In the genomic region with DNA sequence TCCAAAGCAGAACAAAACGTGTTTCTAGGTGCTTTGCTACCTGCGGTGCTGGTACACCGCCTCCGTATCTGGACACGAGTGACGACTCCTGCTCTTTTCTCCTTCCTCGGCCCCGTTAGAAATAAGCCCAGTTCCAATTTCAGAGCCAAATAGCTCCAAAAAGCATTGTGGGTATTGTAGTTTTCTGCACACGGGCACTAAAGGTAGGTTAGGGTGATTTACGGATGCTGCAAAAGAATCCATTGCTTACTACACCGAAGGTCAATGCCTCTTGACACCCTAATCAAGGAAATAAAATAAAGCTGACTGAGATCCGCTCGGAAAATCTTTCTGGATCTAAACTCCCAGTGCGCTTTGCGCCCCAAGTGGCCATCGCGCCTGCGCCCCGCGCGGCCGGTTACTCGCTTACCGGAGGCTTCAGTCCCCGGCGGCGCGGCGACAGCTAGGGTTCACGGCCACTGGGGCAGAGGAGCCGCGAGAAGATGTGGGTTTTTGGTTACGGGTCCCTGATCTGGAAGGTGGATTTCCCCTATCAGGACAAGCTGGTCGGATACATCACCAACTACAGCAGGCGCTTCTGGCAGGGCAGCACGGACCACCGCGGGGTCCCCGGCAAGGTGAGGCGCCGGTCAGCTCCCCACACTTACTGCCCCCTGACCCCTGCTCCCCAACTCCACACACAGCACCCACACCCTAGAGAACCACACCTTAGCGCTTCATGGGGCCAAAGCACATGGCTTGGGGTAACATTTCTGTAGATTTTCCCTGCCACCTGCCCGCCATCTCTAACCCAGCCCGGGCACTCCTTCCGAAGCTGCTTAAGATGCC, we compare ENCODE assay signal across 7 cellular contexts. TPM values are rescaled to one million over a fixed set of nuclear protein-coding genes. Genes with fewer than 3 reads are reported as not detected.
DNase-seq lines count a peak whose midpoint lies in the region; ATAC-seq, FAIRE-seq and TF ChIP-seq lines count a peak whose summit lies in the region.

Gene CHAC2 (plus strand): TSS at position 400 of the 828 bp plus-strand sequence. CDS start 83 bp downstream, at position 483.

- peak; percentile 94 for FAIRE-seq in GM18507 (lab: Jason Lieb, UNC)
- peak; percentile 60 for FAIRE-seq in astrocyte (lab: Jason Lieb, UNC)

- H3K9me3 Mint-ChIP-seq in T-helper 2 cell treated with Interferon-gamma antibody and Interleukin-4, amounts not matched to agents 5 μg/mL and 100 μg/mL, for 36 hours, result no peaks in the 10 kb centered on the region
- no peaks in the 10 kb centered on the region for H3K9me3 Mint-ChIP-seq in astrocyte (ENCODE audit: unreplicated experiment)

- H4K20me1 ChIP-seq in astrocyte (ENCODE audit: insufficient read depth, low read length), result no peaks in the 10 kb centered on the region

- H3K9me3 ChIP-seq in astrocyte (ENCODE audit: insufficient read depth, low read depth, low read length), result no peaks in the 10 kb centered on the region

- H2AFZ ChIP-seq in astrocyte (ENCODE audit: low read depth, low read length), result peak within 1 kb of the TSS; percentile 95

- H3K36me3 Mint-ChIP-seq in T-helper 2 cell treated with Interferon-gamma antibody and Interleukin-4, amounts not matched to agents 5 μg/mL and 100 μg/mL, for 36 hours (ENCODE audit: low read depth), result peaks cover 29% of the 10 kb centered on the region
- no peaks in the 10 kb centered on the region for H3K36me3 Mint-ChIP-seq in astrocyte (ENCODE audit: low read depth, unreplicated experiment)

- H3K27me3 ChIP-seq in astrocyte (ENCODE audit: insufficient read depth, low read length), result no peaks in the 10 kb centered on the region

- peaks cover 45% of the 10 kb centered on the region for H3K79me2 ChIP-seq in astrocyte (ENCODE audit: insufficient read depth, low read length)

- peak within 1 kb of the TSS; percentile 95 for H3K27ac Mint-ChIP-seq in T-helper 2 cell treated with Interferon-gamma antibody and Interleukin-4, amounts not matched to agents 5 μg/mL and 100 μg/mL, for 36 hours
- H3K27ac Mint-ChIP-seq in astrocyte (ENCODE audit: unreplicated experiment), result peak within 1 kb of the TSS; percentile 53

- peaks cover 5% of the 10 kb centered on the region for H3K4me1 ChIP-seq in astrocyte (ENCODE audit: insufficient read depth, low read length)

- H3K4me1 Mint-ChIP-seq in T-helper 2 cell treated with Interferon-gamma antibody and Interleukin-4, amounts not matched to agents 5 μg/mL and 100 μg/mL, for 36 hours (ENCODE audit: low read depth), result peaks cover 30% of the 10 kb centered on the region
- H3K4me1 Mint-ChIP-seq in astrocyte (ENCODE audit: low read depth, unreplicated experiment), result no peaks in the 10 kb centered on the region

- peak within 1 kb of the TSS; percentile 62 for H3K27ac ChIP-seq in astrocyte (ENCODE audit: low read depth, low read length)

- TF ChIP-seq CTCF in astrocyte (IDR thresholded peaks at IDR 0.05; ENCODE audit: insufficient read depth, low read depth, low read length), result no peak

- H3K4me2 ChIP-seq in astrocyte (ENCODE audit: low read length), result peak within 1 kb of the TSS; percentile 90

- peaks cover 6% of the 10 kb centered on the region for H3K36me3 ChIP-seq in astrocyte (ENCODE audit: insufficient read depth, low read length)

- H3K9ac ChIP-seq in astrocyte (ENCODE audit: low read length), result peak within 1 kb of the TSS; percentile 91

- peak; percentile 62 for DNase-seq in GM18507 (ENCODE audit: extremely low spot score, insufficient read length, low read depth)
- DNase-seq in NCI-H187 treated with DMSO at 0.1 percent for 48 hours (lab: John Stamatoyannopoulos, UW), result peak; percentile 77
- peak; percentile 87 for DNase-seq in T-helper 2 cell treated with Interferon-gamma antibody and Interleukin-4, amounts not matched to agents 5 μg/mL and 100 μg/mL, for 36 hours (ENCODE audit: low spot score)
- peak; percentile 69 for DNase-seq in astrocyte (ENCODE audit: low read depth)
- peak; percentile 83 for DNase-seq in hepatic stellate cell (ENCODE audit: low spot score)
- peak; percentile 96 for DNase-seq in retina

- H3K27me3 Mint-ChIP-seq in T-helper 2 cell treated with Interferon-gamma antibody and Interleukin-4, amounts not matched to agents 5 μg/mL and 100 μg/mL, for 36 hours (ENCODE audit: low read depth), result no peaks in the 10 kb centered on the region
- no peaks in the 10 kb centered on the region for H3K27me3 Mint-ChIP-seq in astrocyte (ENCODE audit: low read depth, unreplicated experiment)

- peak within 1 kb of the TSS; percentile 95 for H3K4me3 Mint-ChIP-seq in T-helper 2 cell treated with Interferon-gamma antibody and Interleukin-4, amounts not matched to agents 5 μg/mL and 100 μg/mL, for 36 hours
- H3K4me3 Mint-ChIP-seq in astrocyte (ENCODE audit: unreplicated experiment), result peak within 1 kb of the TSS; percentile 90

- ATAC-seq in HG02970 (IDR thresholded peaks at IDR 0.05; ENCODE audit: low FRiP score, unreplicated experiment), result peak; percentile 94

- H3K4me3 ChIP-seq in astrocyte (ENCODE audit: insufficient read depth, low read depth, low read length), result peak within 1 kb of the TSS; percentile 89

RNA-seq across cellular contexts. Expression of gene CHAC2, which starts in this region (rescaled TPM):
- total RNA-seq in astrocyte, result 3.1 and 3.6 TPM in 2 replicates

Comparison
In these comparisons a context has a peak if more than half of its experiments do, and no peak if none do; other contexts are left out.
1. Peak in every context shown above with its lines: DNase-seq, ATAC-seq, H3K4me3 ChIP-seq and H3K27ac ChIP-seq.